In genomic region chr1:112957133-112957812, GRCh38 we compare ENCODE assay signal across 8 cellular contexts. TPM values are rescaled to one million over a fixed set of nuclear protein-coding genes. Genes with fewer than 3 reads are reported as not detected.
DNase-seq lines count a peak whose midpoint lies in the region; ATAC-seq and TF ChIP-seq lines count a peak whose summit lies in the region.

No MANE protein-coding gene starts in this region.

- TF ChIP-seq CTCF in dorsolateral prefrontal cortex (IDR thresholded peaks at IDR 0.05 in 54 of 56, conservative IDR thresholded peaks at IDR 0.05 in 2 of 56; ENCODE audit: low read depth in 1 of 56, partially characterized antibody in 56 of 56): no peak

- peak; percentile 46 for ATAC-seq in HG02763 (IDR thresholded peaks at IDR 0.05; ENCODE audit: unreplicated experiment)

- intact Hi-C loops in dorsolateral prefrontal cortex (cut with DNase I): loop anchor here (2.0 to 10.0 kb wide), 4 partner anchors 86 to 240 kb away; partner anchors contain the start of gene PPM1J (in 1 of the 2)

- no peaks in the 10 kb centered on the region for H3K27me3 ChIP-seq in dorsolateral prefrontal cortex

- DNase-seq in NCI-H1436 (lab: John Stamatoyannopoulos, UW) (peak; percentile 17), NCI-H1436 treated with DMSO at 0.1 percent for 48 hours (lab: John Stamatoyannopoulos, UW) (no peak), NCI-H2171 treated with DMSO at 0.1 percent for 48 hours (lab: John Stamatoyannopoulos, UW) (peak; percentile 77), dorsolateral prefrontal cortex (peak in 2 of 10 donors; percentile 6 to 13), medulla oblongata (ENCODE audit: extremely low spot score) (peak; percentile 48)
- peak; percentile 24 for DNase-seq in activated CD4-positive, CD25-positive, alpha-beta regulatory T cell treated with anti-CD3 and anti-CD28 coated beads, Interleukin-2, amount 50 U/mL, for 16 hours (ENCODE audit: low read depth, low spot score)
- peak; percentile 4 to 23 for DNase-seq in stimulated activated CD8-positive, alpha-beta memory T cell treated with anti-CD3 and anti-CD28 coated beads, Interleukin-2, amount 100 ng/mL, for 48 hours (ENCODE audit: low read depth in 2 of 2)

- peak overlapping the region in 56 of 59 donors; percentile 77 to 98 (median 94) for H3K27ac ChIP-seq in dorsolateral prefrontal cortex

- H3K4me3 ChIP-seq in dorsolateral prefrontal cortex: peak overlapping the region; percentile 66 to 99 (median 88)

RNA-seq across cellular contexts. Expression of gene SLC16A1, which starts 1.3 kb away (rescaled TPM):
- 100 to 1,000 TPM in 2 of 120 experiments, 10 to 100 TPM in 118; 13.6 to 112 (median 47.3) TPM for total RNA-seq in dorsolateral prefrontal cortex
